ENCODE assay signal across 8 cellular contexts in the genomic region with DNA sequence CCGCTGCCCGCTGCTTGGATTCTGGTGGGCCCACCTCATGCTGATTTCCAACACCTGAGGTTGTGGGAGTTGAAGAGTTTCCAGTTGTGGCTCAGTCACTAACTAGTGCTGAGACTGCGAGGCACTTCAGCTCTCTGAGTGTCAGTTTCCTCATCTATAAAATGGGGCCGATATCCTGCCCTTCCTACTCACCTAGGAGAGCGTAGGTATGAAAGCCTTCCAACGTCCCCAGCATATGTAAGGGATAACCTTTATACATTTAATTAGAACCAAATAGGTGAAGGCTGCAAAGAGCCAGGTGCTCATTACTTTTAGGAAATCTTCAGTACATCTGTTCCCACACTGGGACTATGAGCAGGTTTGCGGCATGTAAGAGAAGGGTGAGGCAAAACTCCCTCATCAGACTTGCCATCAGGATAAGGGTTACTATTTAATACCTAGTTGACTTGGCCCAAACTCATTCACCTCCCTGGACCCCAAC. TPM values are rescaled to one million over a fixed set of nuclear protein-coding genes. Genes with fewer than 3 reads are reported as not detected.
DNase-seq lines count a peak whose midpoint lies in the region; ATAC-seq and TF ChIP-seq lines count a peak whose summit lies in the region.
"Had no signal": no experiment of that assay in that cellular context is flagged by ENCODE, and none has a peak within 500 bp of the region (broad histone marks: within the 10 kb centered on the region; RNA-seq: fewer than 3 reads in every experiment).

No MANE protein-coding gene starts in this region.

- H3K36me3 Mint-ChIP-seq in HFFc6 (ENCODE audit: low read depth), result peaks cover 16% of the 10 kb centered on the region; the same call in 1 of the 2 replicates
- H3K36me3 Mint-ChIP-seq in activated CD8-positive, alpha-beta T cell treated with anti-CD3 and anti-CD28 coated beads for 36 hours (ENCODE audit: low read depth), result peaks cover 17% of the 10 kb centered on the region
- no peaks in the 10 kb centered on the region for H3K36me3 Mint-ChIP-seq in stimulated activated naive B cell treated with anti-CD40 and anti-IgM and Interleukin-4, amounts not matched to agents 10 μg/mL and 1 μg/mL and 100 μg/mL, for 72 hours

- intact Hi-C loops in activated CD8-positive, alpha-beta T cell treated with anti-CD3 and anti-CD28 coated beads for 36 hours (cut with micrococcal nuclease), result no loop called here

- H3K9me3 ChIP-seq in iPS-18c (ENCODE audit: control insufficient read depth, insufficient read depth, low read length), result no peaks in the 10 kb centered on the region

- POLR2A ChIA-PET in activated CD8-positive, alpha-beta T cell treated with anti-CD3 and anti-CD28 coated beads for 36 hours (lab: Charles Lee), result interaction anchor here (0.9 to 2.4 kb wide), 4 partner anchors 12 to 50 kb away, joined by 3 to 11 read pairs (median 4); partner anchors contain the start of gene EFTUD2

- ATAC-seq in activated CD8-positive, alpha-beta T cell treated with anti-CD3 and anti-CD28 coated beads for 36 hours, result no peak
- no peak for ATAC-seq in stimulated activated naive B cell treated with anti-CD40 and anti-IgM and Interleukin-4, amounts not matched to agents 10 μg/mL and 1 μg/mL and 100 μg/mL, for 72 hours (replicated peaks)

- H3K4me3 Mint-ChIP-seq in HFFc6, result peak overlapping the region; percentile 94
- peak overlapping the region; percentile 90 for H3K4me3 Mint-ChIP-seq in activated CD8-positive, alpha-beta T cell treated with anti-CD3 and anti-CD28 coated beads for 36 hours
- peak overlapping the region; percentile 87 to 91 for H3K4me3 Mint-ChIP-seq in stimulated activated naive B cell treated with anti-CD40 and anti-IgM and Interleukin-4, amounts not matched to agents 10 μg/mL and 1 μg/mL and 100 μg/mL, for 72 hours

- H3K27me3 Mint-ChIP-seq in HFFc6 (ENCODE audit: insufficient read depth), result peaks cover 10% of the 10 kb centered on the region
- peaks cover 3% of the 10 kb centered on the region for H3K27me3 Mint-ChIP-seq in activated CD8-positive, alpha-beta T cell treated with anti-CD3 and anti-CD28 coated beads for 36 hours
- H3K27me3 Mint-ChIP-seq in stimulated activated naive B cell treated with anti-CD40 and anti-IgM and Interleukin-4, amounts not matched to agents 10 μg/mL and 1 μg/mL and 100 μg/mL, for 72 hours, result peaks cover 6 to 7% of the 10 kb centered on the region in 2 donors

- peaks cover 33% of the 10 kb centered on the region for H3K4me1 Mint-ChIP-seq in HFFc6 (ENCODE audit: low read depth)
- H3K4me1 Mint-ChIP-seq in activated CD8-positive, alpha-beta T cell treated with anti-CD3 and anti-CD28 coated beads for 36 hours (ENCODE audit: low read depth), result peaks cover 11% of the 10 kb centered on the region
- peaks cover 0 to 2% of the 10 kb centered on the region in 2 donors for H3K4me1 Mint-ChIP-seq in stimulated activated naive B cell treated with anti-CD40 and anti-IgM and Interleukin-4, amounts not matched to agents 10 μg/mL and 1 μg/mL and 100 μg/mL, for 72 hours

- CTCF ChIA-PET in activated CD8-positive, alpha-beta T cell treated with anti-CD3 and anti-CD28 coated beads for 36 hours (lab: Charles Lee), result interaction anchor here (1.0 to 1.9 kb wide), 2 partner anchors 9 to 72 kb away, joined by 3 to 8 read pairs; no protein-coding TSS in a partner anchor

- DNase-seq in HFFc6 (no peak), MV-4-11 (lab: John Stamatoyannopoulos, UW) (no peak), NK-92 (lab: John Stamatoyannopoulos, UW; ENCODE audit: unreplicated experiment) (no peak), pons (ENCODE audit: low spot score) (no peak)
- DNase-seq in activated CD8-positive, alpha-beta T cell treated with anti-CD3 and anti-CD28 coated beads for 36 hours, result no peak
- no peak for DNase-seq in stimulated activated naive B cell treated with anti-CD40 and anti-IgM and Interleukin-4, amounts not matched to agents 10 μg/mL and 1 μg/mL and 100 μg/mL, for 72 hours

- H3K27ac Mint-ChIP-seq in HFFc6, result peak overlapping the region; percentile 94
- H3K27ac Mint-ChIP-seq in activated CD8-positive, alpha-beta T cell treated with anti-CD3 and anti-CD28 coated beads for 36 hours, result peak overlapping the region; percentile 92
- H3K27ac Mint-ChIP-seq in stimulated activated naive B cell treated with anti-CD40 and anti-IgM and Interleukin-4, amounts not matched to agents 10 μg/mL and 1 μg/mL and 100 μg/mL, for 72 hours, result peak overlapping the region; percentile 86

- no peaks in the 10 kb centered on the region for H3K9me3 Mint-ChIP-seq in HFFc6
- no peaks in the 10 kb centered on the region for H3K9me3 Mint-ChIP-seq in activated CD8-positive, alpha-beta T cell treated with anti-CD3 and anti-CD28 coated beads for 36 hours
- no peaks in the 10 kb centered on the region for H3K9me3 Mint-ChIP-seq in stimulated activated naive B cell treated with anti-CD40 and anti-IgM and Interleukin-4, amounts not matched to agents 10 μg/mL and 1 μg/mL and 100 μg/mL, for 72 hours

- no peak for TF ChIP-seq CTCF in HFFc6 (IDR thresholded peaks at IDR 0.05)
- no peak for TF ChIP-seq CTCF in activated CD8-positive, alpha-beta T cell treated with anti-CD3 and anti-CD28 coated beads for 36 hours (IDR thresholded peaks at IDR 0.05)

- H3K4me3 ChIP-seq in iPS-18c (ENCODE audit: insufficient read depth, low read depth, low read length), result peak overlapping the region; percentile 93

RNA-seq across cellular contexts. Expression of gene KIF18B, which starts 0.8 kb away (rescaled TPM):
- 10 to 100 TPM; 11.4 to 25.6 (median 24.1) TPM for total RNA-seq in HFFc6 (2021; fragmentation: NEBNext Ultra II Directional; extraction: Animal tissue kit (Norgen Biotek cat#: 25700))
- total RNA-seq in activated CD8-positive, alpha-beta T cell treated with anti-CD3 and anti-CD28 coated beads for 36 hours, result 10 to 100 TPM; 38.1 to 40.3 TPM

RNA-seq across cellular contexts. Expression of gene C1QL1, which starts 19.7 kb away (rescaled TPM):
- total RNA-seq in HFFc6 (2021; fragmentation: NEBNext Ultra II Directional; extraction: Animal tissue kit (Norgen Biotek cat#: 25700)), result under 1 TPM in 5 of 6 experiments, not detected in 1; 0.19 to 0.36 (median 0.25) TPM
- total RNA-seq in activated CD8-positive, alpha-beta T cell treated with anti-CD3 and anti-CD28 coated beads for 36 hours, result not detected

RNA-seq across cellular contexts. Expression of gene GFAP, which starts 33.1 kb away (rescaled TPM):
- total RNA-seq in HFFc6 (2021; fragmentation: NEBNext Ultra II Directional; extraction: Animal tissue kit (Norgen Biotek cat#: 25700)), result not detected
- not detected for total RNA-seq in activated CD8-positive, alpha-beta T cell treated with anti-CD3 and anti-CD28 coated beads for 36 hours
- total RNA-seq: activated CD8-positive, alpha-beta memory T cell treated with anti-CD3 and anti-CD28 coated beads for 36 hours had no signal

RNA-seq across cellular contexts. Expression of gene EFTUD2, which starts 49.1 kb away (rescaled TPM):
- total RNA-seq in HFFc6 (2021; fragmentation: NEBNext Ultra II Directional; extraction: Animal tissue kit (Norgen Biotek cat#: 25700)), result 100 to 1,000 TPM; 117 to 129 (median 122) TPM
- total RNA-seq in activated CD8-positive, alpha-beta T cell treated with anti-CD3 and anti-CD28 coated beads for 36 hours, result 100 to 1,000 TPM; 207 to 208 TPM
